In the genomic region with DNA sequence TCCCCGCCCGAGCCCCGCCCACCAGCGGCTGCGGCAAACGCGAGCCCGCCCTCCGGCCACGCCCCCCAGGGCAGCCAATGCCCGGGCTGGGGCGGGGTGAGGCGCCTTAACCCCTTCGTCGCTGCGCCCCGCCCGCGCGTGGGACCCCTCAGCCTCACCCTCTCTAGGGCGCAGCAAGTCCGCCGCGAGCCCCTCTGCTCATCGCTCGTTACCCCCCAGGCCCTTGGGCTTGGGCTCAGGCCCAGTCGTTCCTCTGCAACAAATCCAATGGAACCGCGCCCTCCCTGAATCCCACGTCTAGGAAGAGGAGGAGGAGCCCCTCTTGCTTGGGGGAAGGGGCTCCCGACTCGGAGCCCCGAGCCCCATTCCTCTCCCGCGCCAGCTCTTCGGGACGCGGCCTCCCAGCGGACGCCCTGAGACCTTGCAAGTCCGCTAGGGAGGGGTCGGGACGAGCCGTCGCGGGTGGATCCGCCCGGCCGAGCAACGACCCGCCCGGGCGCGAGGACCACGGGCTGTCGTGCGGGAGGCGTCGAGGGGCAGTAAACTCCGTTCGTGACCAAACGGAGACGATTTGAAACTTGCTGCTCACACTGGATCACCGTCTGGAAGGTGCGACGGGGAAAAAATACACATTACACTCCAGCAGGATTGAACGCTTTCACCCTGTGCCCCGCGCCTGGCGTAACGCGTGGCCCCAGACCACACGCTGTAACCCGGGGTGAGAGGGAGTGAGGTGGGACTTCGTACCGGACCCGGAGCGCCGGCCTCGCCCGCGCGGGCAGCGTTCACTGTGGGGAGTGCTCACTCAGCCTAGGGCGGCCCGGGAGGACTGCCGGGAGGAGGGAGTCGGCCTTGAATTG, we compare ENCODE assay signal across 8 cellular contexts. TPM values are rescaled to one million over a fixed set of nuclear protein-coding genes. Genes with fewer than 3 reads are reported as not detected.
DNase-seq lines count a peak whose midpoint lies in the region; ATAC-seq, FAIRE-seq and TF ChIP-seq lines count a peak whose summit lies in the region.

No MANE protein-coding gene starts in this region.

- DNase-seq in AML-193 (lab: John Stamatoyannopoulos, UW) (peak; percentile 37 to 39), GM19239 (ENCODE audit: insufficient read length, low spot score) (peak; percentile 97), NCI-H748 (lab: John Stamatoyannopoulos, UW; ENCODE audit: unreplicated experiment) (peak; percentile 94), lung (ENCODE audit: low spot score) (peak; percentile 90)
- DNase-seq in activated CD8-positive, alpha-beta T cell treated with anti-CD3 and anti-CD28 coated beads, Interleukin-2, amount 10 ng/mL, durations not matched to agents 7 days and 5 days = peak; percentile 91
- peak; percentile 81 to 90 (median 82) for DNase-seq in stimulated activated CD4-positive, alpha-beta T cell treated with anti-CD3 and anti-CD28 coated beads, TNF-alpha, amount 100 ng/mL, for 24 hours (ENCODE audit: low read depth in 3 of 3)

- peak overlapping the region; percentile 80 for H3K4me3 Mint-ChIP-seq in activated CD8-positive, alpha-beta T cell treated with anti-CD3 and anti-CD28 coated beads, Interleukin-2, amount 10 ng/mL, durations not matched to agents 7 days and 5 days

- no peaks in the 10 kb centered on the region for H3K9me3 Mint-ChIP-seq in activated CD8-positive, alpha-beta T cell treated with anti-CD3 and anti-CD28 coated beads, Interleukin-2, amount 10 ng/mL, durations not matched to agents 7 days and 5 days (ENCODE audit: insufficient read depth)

- H3K27ac ChIP-seq in ectodermal cell (ENCODE audit: insufficient read depth, low read depth, low read length, poor library complexity, severe bottlenecking) = peak overlapping the region; percentile 76
- peak overlapping the region; percentile 69 to 84 for H3K27ac ChIP-seq in lung (ENCODE audit: low read depth in 1 of 2, low read length in 1 of 2)

- no peak for TF ChIP-seq CTCF in lung (IDR thresholded peaks at IDR 0.05; ENCODE audit: control extremely low read depth, extremely low read depth)

- H3K4me1 ChIP-seq in ectodermal cell (ENCODE audit: control insufficient read depth, insufficient read depth, low read length) (peaks cover 22% of the 10 kb centered on the region), lung (ENCODE audit: control insufficient read depth in 2 of 2, insufficient read depth in 2 of 2, low read length in 2 of 2) (peaks cover 0 to 5% of the 10 kb centered on the region in 2 donors)

- H3K4me1 Mint-ChIP-seq in activated CD8-positive, alpha-beta T cell treated with anti-CD3 and anti-CD28 coated beads, Interleukin-2, amount 10 ng/mL, durations not matched to agents 7 days and 5 days (ENCODE audit: low read depth) = peaks cover 15% of the 10 kb centered on the region

- H3K27me3 Mint-ChIP-seq in activated CD8-positive, alpha-beta T cell treated with anti-CD3 and anti-CD28 coated beads, Interleukin-2, amount 10 ng/mL, durations not matched to agents 7 days and 5 days (ENCODE audit: low read depth) = peaks cover 42% of the 10 kb centered on the region

- POLR2A ChIA-PET in activated CD8-positive, alpha-beta T cell treated with anti-CD3 and anti-CD28 coated beads, Interleukin-2, amount 10 ng/mL, durations not matched to agents 7 days and 5 days (lab: Charles Lee) = no interaction called here

- H3K4me3 ChIP-seq in ectodermal cell (ENCODE audit: insufficient read depth, low read depth, low read length) (peak overlapping the region; percentile 86), lung (peak overlapping the region; percentile 83)

- peaks cover 8% of the 10 kb centered on the region for H3K27me3 ChIP-seq in ectodermal cell (ENCODE audit: control insufficient read depth, insufficient read depth, low read length, poor library complexity, severe bottlenecking)
- H3K27me3 ChIP-seq in lung (ENCODE audit: control insufficient read depth, insufficient read depth) = no peaks in the 10 kb centered on the region

- FAIRE-seq in GM19239 (lab: Jason Lieb, UNC) = peak; percentile 53

- CTCF ChIA-PET in activated CD8-positive, alpha-beta T cell treated with anti-CD3 and anti-CD28 coated beads, Interleukin-2, amount 10 ng/mL, durations not matched to agents 7 days and 5 days (lab: Charles Lee) = no interaction called here

- H3K36me3 ChIP-seq in ectodermal cell (ENCODE audit: control insufficient read depth, insufficient read depth, low read length) (no peaks in the 10 kb centered on the region), lung (ENCODE audit: control insufficient read depth in 2 of 2, insufficient read depth in 2 of 2, low read length in 2 of 2) (peaks cover 0 to 1% of the 10 kb centered on the region in 2 donors)

- H3K9me3 ChIP-seq in ectodermal cell (ENCODE audit: control insufficient read depth, low read length) = no peaks in the 10 kb centered on the region
- H3K9me3 ChIP-seq in lung (ENCODE audit: control insufficient read depth in 2 of 2, insufficient read depth in 1 of 2, low read length in 1 of 2) = no peaks in the 10 kb centered on the region

- 0% methylated on average over 88 of the region's 88 CpGs for WGBS in ectodermal cell, 2 experiments
- 1% methylated on average over 75 to 88 of the region's 88 CpGs for WGBS in lung, 2 donors

- no peaks in the 10 kb centered on the region for H3K36me3 Mint-ChIP-seq in activated CD8-positive, alpha-beta T cell treated with anti-CD3 and anti-CD28 coated beads, Interleukin-2, amount 10 ng/mL, durations not matched to agents 7 days and 5 days (ENCODE audit: low read depth)

- H3K27ac Mint-ChIP-seq in activated CD8-positive, alpha-beta T cell treated with anti-CD3 and anti-CD28 coated beads, Interleukin-2, amount 10 ng/mL, durations not matched to agents 7 days and 5 days = peak overlapping the region; percentile 51

- peak; percentile 80 for ATAC-seq in HG03439 (IDR thresholded peaks at IDR 0.05; ENCODE audit: unreplicated experiment)
- peak; percentile 91 for ATAC-seq in activated CD8-positive, alpha-beta T cell treated with anti-CD3 and anti-CD28 coated beads, Interleukin-2, amount 10 ng/mL, durations not matched to agents 7 days and 5 days
- ATAC-seq in lung (ENCODE audit: insufficient read depth, low FRiP score) = peak; percentile 98

RNA-seq across cellular contexts. Expression of gene LZTS3, which starts 0.5 kb away (rescaled TPM):
- total RNA-seq in activated CD8-positive, alpha-beta T cell treated with anti-CD3 and anti-CD28 coated beads, Interleukin-2, amount 10 ng/mL, durations not matched to agents 7 days and 5 days = under 1 TPM; 0.42 to 0.53 TPM
- 7.6 TPM for polyA plus RNA-seq in ectodermal cell (2013, experiment 1 of 4)
- polyA plus RNA-seq in ectodermal cell (2013, experiment 2 of 4) = 6.6 TPM
- polyA plus RNA-seq in ectodermal cell (2013, experiment 3 of 4) = 5.8 TPM
- 6.4 TPM for polyA plus RNA-seq in ectodermal cell (2013, experiment 4 of 4)
- 10 to 100 TPM; 13.9 to 18.6 TPM for total RNA-seq in lung
- 10 to 100 TPM in 1 of 2 donors, 1 to 10 TPM in 1; 8.8 to 12.4 TPM for polyA plus RNA-seq in lung

RNA-seq across cellular contexts. Expression of gene FASTKD5, which starts 14.1 kb away (rescaled TPM):
- total RNA-seq in activated CD8-positive, alpha-beta T cell treated with anti-CD3 and anti-CD28 coated beads, Interleukin-2, amount 10 ng/mL, durations not matched to agents 7 days and 5 days = 10 to 100 TPM; 19.6 to 20.2 TPM
- 15.1 TPM for polyA plus RNA-seq in ectodermal cell (2013, experiment 1 of 4)
- polyA plus RNA-seq in ectodermal cell (2013, experiment 2 of 4) = 19.2 TPM
- 13.2 TPM for polyA plus RNA-seq in ectodermal cell (2013, experiment 3 of 4)
- polyA plus RNA-seq in ectodermal cell (2013, experiment 4 of 4) = 15.0 TPM
- total RNA-seq in lung = 10 to 100 TPM; 14.8 to 16.4 TPM
- polyA plus RNA-seq in lung = 10 to 100 TPM in 1 of 2 donors, 1 to 10 TPM in 1; 8.6 to 12.4 TPM

RNA-seq across cellular contexts. Expression of gene UBOX5, which starts 14.1 kb away (rescaled TPM):
- 1 to 10 TPM; 7.0 to 7.4 TPM for total RNA-seq in activated CD8-positive, alpha-beta T cell treated with anti-CD3 and anti-CD28 coated beads, Interleukin-2, amount 10 ng/mL, durations not matched to agents 7 days and 5 days
- 7.7 TPM for polyA plus RNA-seq in ectodermal cell (2013, experiment 1 of 4)
- 7.5 TPM for polyA plus RNA-seq in ectodermal cell (2013, experiment 2 of 4)
- polyA plus RNA-seq in ectodermal cell (2013, experiment 3 of 4) = 6.4 TPM
- 6.5 TPM for polyA plus RNA-seq in ectodermal cell (2013, experiment 4 of 4)
- 1 to 10 TPM; 5.5 to 6.3 TPM for total RNA-seq in lung
- polyA plus RNA-seq in lung = 1 to 10 TPM; 4.0 TPM

RNA-seq across cellular contexts. Expression of gene DDRGK1, which starts 30.7 kb away (rescaled TPM):
- 10 to 100 TPM; 49.0 to 54.4 TPM for total RNA-seq in activated CD8-positive, alpha-beta T cell treated with anti-CD3 and anti-CD28 coated beads, Interleukin-2, amount 10 ng/mL, durations not matched to agents 7 days and 5 days
- 40.0 TPM for polyA plus RNA-seq in ectodermal cell (2013, experiment 1 of 4)
- 38.1 TPM for polyA plus RNA-seq in ectodermal cell (2013, experiment 2 of 4)
- polyA plus RNA-seq in ectodermal cell (2013, experiment 3 of 4) = 33.0 TPM
- polyA plus RNA-seq in ectodermal cell (2013, experiment 4 of 4) = 40.0 TPM
- 10 to 100 TPM; 44.3 to 95.1 TPM for total RNA-seq in lung
- polyA plus RNA-seq in lung = 10 to 100 TPM; 78.2 to 93.6 TPM

RNA-seq across cellular contexts. Expression of gene ITPA, which starts 35.5 kb away (rescaled TPM):
- total RNA-seq in activated CD8-positive, alpha-beta T cell treated with anti-CD3 and anti-CD28 coated beads, Interleukin-2, amount 10 ng/mL, durations not matched to agents 7 days and 5 days = 10 to 100 TPM; 53.2 to 60.7 TPM
- 48.1 TPM for polyA plus RNA-seq in ectodermal cell (2013, experiment 1 of 4)
- polyA plus RNA-seq in ectodermal cell (2013, experiment 2 of 4) = 52.1 TPM
- polyA plus RNA-seq in ectodermal cell (2013, experiment 3 of 4) = 33.4 TPM
- polyA plus RNA-seq in ectodermal cell (2013, experiment 4 of 4) = 38.4 TPM
- total RNA-seq in lung = 10 to 100 TPM; 32.7 to 65.0 TPM
- 10 to 100 TPM; 67.2 to 95.8 TPM for polyA plus RNA-seq in lung

Comparison
In these comparisons a context has a peak if more than half of its experiments do, and no peak if none do; other contexts are left out.
1. Peak in every context shown above with its lines: DNase-seq, ATAC-seq, H3K4me3 ChIP-seq and H3K27ac ChIP-seq.
2. DNase-seq: peak in every context shown above with its lines; median percentile 97 in GM19239; 94 in NCI-H748; 91 in activated CD8-positive, alpha-beta T cell treated with anti-CD3 and anti-CD28 coated beads, Interleukin-2, amount 10 ng/mL, durations not matched to agents 7 days and 5 days; 90 in lung; 82 in stimulated activated CD4-positive, alpha-beta T cell treated with anti-CD3 and anti-CD28 coated beads, TNF-alpha, amount 100 ng/mL, for 24 hours; 38 in AML-193.
3. RNA of gene LZTS3, which starts 0.5 kb away (total RNA-seq): 13.9 to 18.6 TPM in lung; 0.42 to 0.53 TPM in activated CD8-positive, alpha-beta T cell treated with anti-CD3 and anti-CD28 coated beads, Interleukin-2, amount 10 ng/mL, durations not matched to agents 7 days and 5 days; every median in the first group is over 4 times any median in the second.